ENCODE assay signal across 10 cellular contexts in the genomic region with DNA sequence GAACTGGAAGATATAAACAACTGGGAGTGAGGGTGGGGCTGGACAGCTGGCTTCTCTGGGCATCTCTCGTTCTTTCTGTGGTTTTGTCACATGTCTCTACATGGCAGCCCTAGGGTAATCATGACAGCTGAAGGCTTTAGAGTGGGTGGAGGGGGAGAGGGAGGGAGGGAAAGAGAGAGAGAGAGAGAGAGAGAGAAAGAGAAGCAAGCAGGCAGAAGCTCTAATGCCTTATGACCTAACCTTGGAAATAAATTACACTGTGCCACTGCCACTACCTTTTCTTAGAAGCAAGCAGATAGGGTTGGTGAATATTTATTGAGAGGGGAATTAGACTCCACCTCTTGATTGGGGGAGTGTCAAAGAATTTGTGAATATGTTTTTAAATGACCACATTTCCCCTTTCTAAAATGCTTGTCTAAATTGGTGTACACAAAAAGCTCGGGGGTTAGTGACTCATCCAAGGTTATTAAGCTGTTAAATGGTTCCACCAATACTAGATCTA. TPM values are rescaled to one million over a fixed set of nuclear protein-coding genes. Genes with fewer than 3 reads are reported as not detected.
DNase-seq lines count a peak whose midpoint lies in the region; ATAC-seq, FAIRE-seq and TF ChIP-seq lines count a peak whose summit lies in the region.
"Had no signal": no experiment of that assay in that cellular context is flagged by ENCODE, and none has a peak within 500 bp of the region (broad histone marks: within the 10 kb centered on the region; RNA-seq: fewer than 3 reads in every experiment).

No MANE protein-coding gene starts in this region.

- H3K27me3 Mint-ChIP-seq in neural progenitor cell (ENCODE audit: insufficient read depth, low read depth) = peaks cover 11% of the 10 kb centered on the region

- H3K79me2 ChIP-seq in neural progenitor cell (ENCODE audit: low read depth) = peaks cover 24% of the 10 kb centered on the region

- H3K27me3 ChIP-seq in kidney epithelial cell (ENCODE audit: control insufficient read depth, insufficient read depth, low read length) (no peaks in the 10 kb centered on the region), neural progenitor cell (peaks cover 7% of the 10 kb centered on the region), pancreas (no peaks in the 10 kb centered on the region), dorsolateral prefrontal cortex (peaks cover 0 to 29% (median 2%) of the 10 kb centered on the region in 45 donors)

- no peak overlapping the region for H2AFZ ChIP-seq in neural progenitor cell (replicated peaks)

- H3K27ac ChIP-seq in neural progenitor cell (no peak overlapping the region), pancreas (no peak overlapping the region), dorsolateral prefrontal cortex (no peak overlapping the region)
- H3K27ac ChIP-seq: VCaP had no signal

- H3K36me3 ChIP-seq in kidney epithelial cell (ENCODE audit: control insufficient read depth, insufficient read depth, low read length) (no peaks in the 10 kb centered on the region), neural progenitor cell (no peaks in the 10 kb centered on the region), pancreas (no peaks in the 10 kb centered on the region)

- no peaks in the 10 kb centered on the region for H3K9me3 Mint-ChIP-seq in neural progenitor cell
- H3K9me3 Mint-ChIP-seq: HFFc6 had no signal

- no peaks in the 10 kb centered on the region for H3K36me3 Mint-ChIP-seq in neural progenitor cell

- WGBS in pancreas, 2 donors = 6 to 13% methylated on average over 2 of the region's 2 CpGs

- H3K4me2 ChIP-seq in neural progenitor cell = no peak overlapping the region

- H3K4me3 ChIP-seq in kidney epithelial cell (ENCODE audit: low read depth, low read length) = no peak overlapping the region
- H3K4me3 ChIP-seq in neural progenitor cell = no peak overlapping the region
- H3K4me3 ChIP-seq in pancreas = no peak overlapping the region
- no peak overlapping the region for H3K4me3 ChIP-seq in dorsolateral prefrontal cortex

- no peak for FAIRE-seq in pancreas (lab: Jason Lieb, UNC)

- TF ChIP-seq CTCF in kidney epithelial cell (IDR thresholded peaks at IDR 0.05; ENCODE audit: insufficient read depth, low read length, poor library complexity, severe bottlenecking) (no peak), neural progenitor cell (IDR thresholded peaks at IDR 0.05) (no peak), pancreas (IDR thresholded peaks at IDR 0.05) (no peak), dorsolateral prefrontal cortex (IDR thresholded peaks at IDR 0.05 in 54 of 56, conservative IDR thresholded peaks at IDR 0.05 in 2 of 56; ENCODE audit: low read depth in 1 of 56, partially characterized antibody in 56 of 56) (no peak)

- no peaks in the 10 kb centered on the region for H3K9me3 ChIP-seq in neural progenitor cell (ENCODE audit: low read depth)
- no peaks in the 10 kb centered on the region for H3K9me3 ChIP-seq in pancreas

- ATAC-seq in HG02763 (IDR thresholded peaks at IDR 0.05; ENCODE audit: unreplicated experiment) = peak; percentile 32
- no peak for ATAC-seq in pancreas

- intact Hi-C loops in pancreas (cut with DNase I) (loop anchor here in 2 of 3 donors (5.0 to 10.0 kb wide), 2 partner anchors 150 to 158 kb away; no protein-coding TSS in a partner anchor), dorsolateral prefrontal cortex (cut with DNase I) (loop anchor here in 1 of 2 donors (10.0 kb wide), 1 partner anchor 170 kb away; no protein-coding TSS in a partner anchor)

- peaks cover 8% of the 10 kb centered on the region for H3K4me1 ChIP-seq in neural progenitor cell
- H3K4me1 ChIP-seq in pancreas = peaks cover 0 to 17% (median 16%) of the 10 kb centered on the region in 3 donors

- peaks cover 6% of the 10 kb centered on the region for H4K20me1 ChIP-seq in neural progenitor cell (ENCODE audit: low read depth)

- H3K27ac Mint-ChIP-seq in neural progenitor cell = no peak overlapping the region
- H3K27ac Mint-ChIP-seq: HFFc6 had no signal

- no peak overlapping the region for H3K4me3 Mint-ChIP-seq in neural progenitor cell
- H3K4me3 Mint-ChIP-seq: HFFc6 had no signal

- peak; percentile 51 for DNase-seq in Daoy (ENCODE audit: low read depth)
- peak; percentile 68 for DNase-seq in RPMI7951 (ENCODE audit: low read depth)
- DNase-seq in kidney epithelial cell (ENCODE audit: low read depth) = peak; percentile 44
- no peak for DNase-seq in neural progenitor cell (ENCODE audit: low spot score)
- DNase-seq in pancreas = no peak
- no peak for DNase-seq in dorsolateral prefrontal cortex
- DNase-seq in hypothalamus (lab: John Stamatoyannopoulos, UW) = no peak
- DNase-seq: HFFc6 had no signal

- no peak overlapping the region for H3K9ac ChIP-seq in neural progenitor cell

- H3F3A ChIP-seq in neural progenitor cell (ENCODE audit: low read depth) = no peaks in the 10 kb centered on the region

- H3K4me1 Mint-ChIP-seq in neural progenitor cell = peaks cover 14% of the 10 kb centered on the region

RNA-seq across cellular contexts. Expression of gene DAPK1, which starts 2.6 kb away (rescaled TPM):
- 23.9 and 31.3 TPM in 2 replicates for total RNA-seq in Daoy (2014; rRNA removed; shearing (Covaris generic))
- 0.12 and 0.20 TPM in 2 replicates for total RNA-seq in RPMI7951 (2014; rRNA removed; shearing (Covaris generic))
- total RNA-seq in kidney epithelial cell (23.5 and 25.2 TPM in 2 replicates), neural progenitor cell (ENCODE audit: low replicate concordance) (29.5 and 47.5 TPM in 2 replicates), pancreas (10 to 100 TPM; 43.1 to 98.7 (median 48.9) TPM), dorsolateral prefrontal cortex (100 to 1,000 TPM in 112 of 120 experiments, 10 to 100 TPM in 8; 51.6 to 223 (median 138) TPM)
- 10 to 100 TPM; 29.1 to 31.8 TPM for polyA plus RNA-seq in pancreas

Comparison
In these comparisons a context has a peak if more than half of its experiments do, and no peak if none do; other contexts are left out.
1. DNase-seq: peak in Daoy (single experiment), RPMI7951 (single experiment) and kidney epithelial cell (single experiment); none in neural progenitor cell (single experiment), pancreas (0 of 6), dorsolateral prefrontal cortex (0 of 10) and hypothalamus (0 of 51).
2. RNA of gene DAPK1, which starts 2.6 kb away (total RNA-seq): 51.6 to 223 TPM in dorsolateral prefrontal cortex, 43.1 to 98.7 TPM in pancreas, 23.9 to 31.3 TPM in Daoy, 29.5 to 47.5 TPM in neural progenitor cell and 23.5 to 25.2 TPM in kidney epithelial cell; 0.12 to 0.20 TPM in RPMI7951; every median in the first group is over 10 times any median in the second.